Comparison of ENCODE assay signal across 13 cellular contexts in the genomic region with DNA sequence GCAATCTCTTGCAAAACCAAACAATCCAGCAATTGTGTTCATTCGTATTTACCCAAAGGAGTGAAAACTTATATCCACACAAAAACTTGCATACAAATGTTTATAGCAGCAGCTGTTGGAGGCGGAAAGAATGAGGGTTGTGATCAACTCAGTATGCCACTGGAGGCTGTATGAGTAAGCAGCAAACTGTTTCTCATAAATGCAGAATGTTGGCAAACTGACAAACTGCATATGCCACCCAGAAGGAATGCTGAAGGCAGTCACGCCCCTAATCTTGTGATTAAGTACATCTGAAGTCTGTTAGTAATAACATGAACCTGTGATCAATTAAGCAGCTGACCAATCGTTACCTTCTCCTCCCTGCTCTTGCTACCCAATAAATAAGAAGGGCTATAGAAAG.
A peak's percentile ranks its signal among the peaks of the same experiment; 100 is the strongest.
DNase-seq lines count a peak whose midpoint lies in the region; ATAC-seq, FAIRE-seq and TF ChIP-seq lines count a peak whose summit lies in the region.
"Had no signal": no experiment of that assay in that cellular context is flagged by ENCODE, and none has a peak within 500 bp of the region (broad histone marks: within the 10 kb centered on the region; RNA-seq: fewer than 3 reads in every experiment).

No MANE protein-coding gene starts in this region.

- H3K27ac Mint-ChIP-seq in activated CD8-positive, alpha-beta T cell treated with anti-CD3 and anti-CD28 coated beads for 36 hours, result no peak overlapping the region
- H3K27ac Mint-ChIP-seq in activated CD8-positive, alpha-beta T cell treated with anti-CD3 and anti-CD28 coated beads, Interleukin-2, amount 10 ng/mL, durations not matched to agents 7 days and 5 days, result no peak overlapping the region
- H3K27ac Mint-ChIP-seq in activated T-helper 2 cell treated with anti-CD3 and anti-CD28 coated beads, Interferon-gamma antibody, Interleukin-2, Interleukin-4, amounts not matched to agents 10 μg/mL and 5 μg/mL and 100 μg/mL, durations not matched to agents 14 hours and 24 hours and 36 hours, result no peak overlapping the region

- no peak overlapping the region for H3K4me3 Mint-ChIP-seq in activated CD8-positive, alpha-beta T cell treated with anti-CD3 and anti-CD28 coated beads for 36 hours
- H3K4me3 Mint-ChIP-seq in activated CD8-positive, alpha-beta T cell treated with anti-CD3 and anti-CD28 coated beads, Interleukin-2, amount 10 ng/mL, durations not matched to agents 7 days and 5 days, result no peak overlapping the region
- H3K4me3 Mint-ChIP-seq in activated T-helper 2 cell treated with anti-CD3 and anti-CD28 coated beads, Interferon-gamma antibody, Interleukin-2, Interleukin-4, amounts not matched to agents 10 μg/mL and 5 μg/mL and 100 μg/mL, durations not matched to agents 14 hours and 24 hours and 36 hours (ENCODE audit: low read depth), result no peak overlapping the region

- CTCF ChIA-PET in activated CD8-positive, alpha-beta T cell treated with anti-CD3 and anti-CD28 coated beads for 36 hours (lab: Charles Lee), result interaction anchor here (1.0 kb wide), 1 partner anchor 8 kb away, joined by 3 read pairs; no protein-coding TSS in a partner anchor
- CTCF ChIA-PET in activated CD8-positive, alpha-beta T cell treated with anti-CD3 and anti-CD28 coated beads, Interleukin-2, amount 10 ng/mL, durations not matched to agents 7 days and 5 days (lab: Charles Lee), result interaction anchor here (1.8 kb wide), 1 partner anchor 11 kb away, joined by 5 read pairs; no protein-coding TSS in a partner anchor

- intact Hi-C loops in activated CD8-positive, alpha-beta T cell treated with anti-CD3 and anti-CD28 coated beads for 36 hours (cut with micrococcal nuclease), result no loop called here
- intact Hi-C loops in activated T-helper 2 cell treated with anti-CD3 and anti-CD28 coated beads, Interferon-gamma antibody, Interleukin-2, Interleukin-4, amounts not matched to agents 10 μg/mL and 5 μg/mL and 100 μg/mL, durations not matched to agents 14 hours and 24 hours and 36 hours (cut with micrococcal nuclease), result no loop called here

- peaks cover 5% of the 10 kb centered on the region for H3K9me3 Mint-ChIP-seq in activated CD8-positive, alpha-beta T cell treated with anti-CD3 and anti-CD28 coated beads for 36 hours
- peaks cover 4% of the 10 kb centered on the region for H3K9me3 Mint-ChIP-seq in activated CD8-positive, alpha-beta T cell treated with anti-CD3 and anti-CD28 coated beads, Interleukin-2, amount 10 ng/mL, durations not matched to agents 7 days and 5 days (ENCODE audit: insufficient read depth)
- peaks cover 7% of the 10 kb centered on the region for H3K9me3 Mint-ChIP-seq in activated T-helper 2 cell treated with anti-CD3 and anti-CD28 coated beads, Interferon-gamma antibody, Interleukin-2, Interleukin-4, amounts not matched to agents 10 μg/mL and 5 μg/mL and 100 μg/mL, durations not matched to agents 14 hours and 24 hours and 36 hours

- DNase-seq in activated CD8-positive, alpha-beta T cell treated with anti-CD3 and anti-CD28 coated beads for 36 hours, result peak; percentile 26
- DNase-seq in activated CD8-positive, alpha-beta T cell treated with anti-CD3 and anti-CD28 coated beads, Interleukin-2, amount 10 ng/mL, durations not matched to agents 7 days and 5 days, result no peak
- DNase-seq in SW 1271 (lab: John Stamatoyannopoulos, UW) (peak; percentile 12 to 56), fibroblast of villous mesenchyme (ENCODE audit: low read depth) (peak; percentile 90), urothelium cell line (ENCODE audit: low spot score) (peak; percentile 11)
- no peak for DNase-seq in activated T-helper 2 cell treated with anti-CD3 and anti-CD28 coated beads, Interferon-gamma antibody, Interleukin-2, Interleukin-4, amounts not matched to agents 10 μg/mL and 5 μg/mL and 100 μg/mL, durations not matched to agents 14 hours and 24 hours and 36 hours (ENCODE audit: low spot score)
- DNase-seq in activated CD4-positive, alpha-beta T cell treated with anti-CD3 and anti-CD28 coated beads, Interleukin-2, amount 50 U/mL, for 48 hours, result no peak
- DNase-seq: BE2C, MM.1S, retina had no signal

- FAIRE-seq in urothelium cell line (lab: Jason Lieb, UNC), result peak; percentile 85
- FAIRE-seq: GM12891 had no signal

- no peaks in the 10 kb centered on the region for H3K27me3 Mint-ChIP-seq in activated CD8-positive, alpha-beta T cell treated with anti-CD3 and anti-CD28 coated beads for 36 hours
- no peaks in the 10 kb centered on the region for H3K27me3 Mint-ChIP-seq in activated CD8-positive, alpha-beta T cell treated with anti-CD3 and anti-CD28 coated beads, Interleukin-2, amount 10 ng/mL, durations not matched to agents 7 days and 5 days (ENCODE audit: low read depth)
- H3K27me3 Mint-ChIP-seq in activated T-helper 2 cell treated with anti-CD3 and anti-CD28 coated beads, Interferon-gamma antibody, Interleukin-2, Interleukin-4, amounts not matched to agents 10 μg/mL and 5 μg/mL and 100 μg/mL, durations not matched to agents 14 hours and 24 hours and 36 hours (ENCODE audit: low read depth), result no peaks in the 10 kb centered on the region

- TF ChIP-seq CTCF in activated CD8-positive, alpha-beta T cell treated with anti-CD3 and anti-CD28 coated beads for 36 hours (IDR thresholded peaks at IDR 0.05), result no peak
- TF ChIP-seq CTCF in fibroblast of villous mesenchyme (IDR thresholded peaks at IDR 0.05; ENCODE audit: insufficient read depth, low read depth, low read length), result no peak

- H3K4me1 Mint-ChIP-seq in activated CD8-positive, alpha-beta T cell treated with anti-CD3 and anti-CD28 coated beads for 36 hours (ENCODE audit: low read depth), result peaks cover 22% of the 10 kb centered on the region
- H3K4me1 Mint-ChIP-seq in activated CD8-positive, alpha-beta T cell treated with anti-CD3 and anti-CD28 coated beads, Interleukin-2, amount 10 ng/mL, durations not matched to agents 7 days and 5 days (ENCODE audit: low read depth), result peaks cover 3% of the 10 kb centered on the region
- peaks cover 13% of the 10 kb centered on the region for H3K4me1 Mint-ChIP-seq in activated T-helper 2 cell treated with anti-CD3 and anti-CD28 coated beads, Interferon-gamma antibody, Interleukin-2, Interleukin-4, amounts not matched to agents 10 μg/mL and 5 μg/mL and 100 μg/mL, durations not matched to agents 14 hours and 24 hours and 36 hours (ENCODE audit: low read depth)

- POLR2A ChIA-PET in activated CD8-positive, alpha-beta T cell treated with anti-CD3 and anti-CD28 coated beads for 36 hours (lab: Charles Lee), result interaction anchor here (1.3 kb wide), 2 partner anchors 19 to 60 kb away, joined by 3 read pairs; partner anchors contain the start of gene CR2
- POLR2A ChIA-PET in activated CD8-positive, alpha-beta T cell treated with anti-CD3 and anti-CD28 coated beads, Interleukin-2, amount 10 ng/mL, durations not matched to agents 7 days and 5 days (lab: Charles Lee), result no interaction called here

- peaks cover 3% of the 10 kb centered on the region for H3K36me3 Mint-ChIP-seq in activated CD8-positive, alpha-beta T cell treated with anti-CD3 and anti-CD28 coated beads for 36 hours (ENCODE audit: low read depth)
- no peaks in the 10 kb centered on the region for H3K36me3 Mint-ChIP-seq in activated CD8-positive, alpha-beta T cell treated with anti-CD3 and anti-CD28 coated beads, Interleukin-2, amount 10 ng/mL, durations not matched to agents 7 days and 5 days (ENCODE audit: low read depth)
- H3K36me3 Mint-ChIP-seq in activated T-helper 2 cell treated with anti-CD3 and anti-CD28 coated beads, Interferon-gamma antibody, Interleukin-2, Interleukin-4, amounts not matched to agents 10 μg/mL and 5 μg/mL and 100 μg/mL, durations not matched to agents 14 hours and 24 hours and 36 hours (ENCODE audit: low read depth), result no peaks in the 10 kb centered on the region

- no peak for ATAC-seq in activated CD8-positive, alpha-beta T cell treated with anti-CD3 and anti-CD28 coated beads for 36 hours
- ATAC-seq in activated CD8-positive, alpha-beta T cell treated with anti-CD3 and anti-CD28 coated beads, Interleukin-2, amount 10 ng/mL, durations not matched to agents 7 days and 5 days, result no peak
- no peak for ATAC-seq in GM21529 (IDR thresholded peaks at IDR 0.05; ENCODE audit: unreplicated experiment)
- ATAC-seq: activated naive CD4-positive, alpha-beta T cell treated with anti-CD3 and anti-CD28 coated beads, Interleukin-2, amount 50 U/mL, for 72 hours had no signal

- H3K4me3 ChIP-seq in fibroblast of villous mesenchyme (ENCODE audit: low read depth, low read length), result no peak overlapping the region

Comparison
In these comparisons a context has a peak if more than half of its experiments do, and no peak if none do; other contexts are left out.
1. DNase-seq: peak in activated CD8-positive, alpha-beta T cell treated with anti-CD3 and anti-CD28 coated beads for 36 hours (single experiment), SW 1271 (2 of 2), fibroblast of villous mesenchyme (single experiment) and urothelium cell line (single experiment); none in activated CD8-positive, alpha-beta T cell treated with anti-CD3 and anti-CD28 coated beads, Interleukin-2, amount 10 ng/mL, durations not matched to agents 7 days and 5 days (single experiment), activated T-helper 2 cell treated with anti-CD3 and anti-CD28 coated beads, Interferon-gamma antibody, Interleukin-2, Interleukin-4, amounts not matched to agents 10 μg/mL and 5 μg/mL and 100 μg/mL, durations not matched to agents 14 hours and 24 hours and 36 hours (single experiment) and activated CD4-positive, alpha-beta T cell treated with anti-CD3 and anti-CD28 coated beads, Interleukin-2, amount 50 U/mL, for 48 hours (0 of 2).